Comparison of ENCODE assay signal across 25 cellular contexts in genomic region chr7:146966274-146966673, GRCh38.
"Had no signal": no experiment of that assay in that cellular context is flagged by ENCODE, and none has a peak within 500 bp of the region (broad histone marks: within the 10 kb centered on the region; RNA-seq: fewer than 3 reads in every experiment).

No MANE protein-coding gene starts in this region.

- ATAC-seq: naive thymus-derived CD8-positive, alpha-beta T cell; natural killer cell treated with Interleukin-12 subunit alpha and Interleukin-12 subunit beta and Interleukin-15 and Interleukin-18, amount 100 ng/mL, for 72 hours; pancreas; psoas muscle; right cardiac atrium; right lobe of liver; stimulated activated memory B cell treated with anti-CD40 and anti-IgM and Interleukin-4, amounts not matched to agents 10 μg/mL and 1 μg/mL and 100 μg/mL, for 72 hours; stimulated activated naive CD8-positive, alpha-beta T cell treated with anti-CD3 and anti-CD28 coated beads, Interleukin-15, amount 100 ng/mL, for 72 hours; stimulated activated naive CD8-positive, alpha-beta T cell treated with anti-CD3 and anti-CD28 coated beads, Interleukin-15, Interleukin-2, amounts not matched to agents 100 U/mL and 50 U/mL, for 24 hours; upper lobe of right lung had no signal

- DNase-seq: naive thymus-derived CD8-positive, alpha-beta T cell; nephron progenitor cell; nucleus accumbens; pancreas; psoas muscle; right cardiac atrium; right lobe of liver; sigmoid colon; spleen; stimulated activated CD4-positive, alpha-beta T cell treated with anti-CD3 and anti-CD28 coated beads, Interleukin-12 subunit alpha, Interleukin-12 subunit beta, amount 100 ng/mL, for 4 hours; stimulated activated CD4-positive, alpha-beta T cell treated with anti-CD3 and anti-CD28 coated beads, Interleukin-1b, Interleukin-23, amount 100 ng/mL, for 48 hours; stimulated activated CD4-positive, alpha-beta T cell treated with anti-CD3 and anti-CD28 coated beads, Interleukin-4, amount 100 ng/mL, for 1 hour; stimulated activated CD4-positive, alpha-beta T cell treated with anti-CD3 and anti-CD28 coated beads, Interleukin-4, amount 100 ng/mL, for 4 hours; stimulated activated CD8-positive, alpha-beta memory T cell treated with anti-CD3 and anti-CD28 coated beads, Interleukin-4, amount 100 ng/mL, for 48 hours; stimulated activated naive CD4-positive, alpha-beta T cell; stimulated activated naive CD8-positive, alpha-beta T cell treated with anti-CD3 and anti-CD28 coated beads, Interleukin-15, amount 100 ng/mL, for 72 hours; stimulated activated naive CD8-positive, alpha-beta T cell treated with anti-CD3 and anti-CD28 coated beads, Interleukin-15, Interleukin-2, amounts not matched to agents 100 U/mL and 50 U/mL, for 24 hours; substantia nigra; testis; tibial artery; transverse colon; upper lobe of right lung; uterus had no signal
